Comparison of ENCODE assay signal across 1 cellular context in the genomic region with DNA sequence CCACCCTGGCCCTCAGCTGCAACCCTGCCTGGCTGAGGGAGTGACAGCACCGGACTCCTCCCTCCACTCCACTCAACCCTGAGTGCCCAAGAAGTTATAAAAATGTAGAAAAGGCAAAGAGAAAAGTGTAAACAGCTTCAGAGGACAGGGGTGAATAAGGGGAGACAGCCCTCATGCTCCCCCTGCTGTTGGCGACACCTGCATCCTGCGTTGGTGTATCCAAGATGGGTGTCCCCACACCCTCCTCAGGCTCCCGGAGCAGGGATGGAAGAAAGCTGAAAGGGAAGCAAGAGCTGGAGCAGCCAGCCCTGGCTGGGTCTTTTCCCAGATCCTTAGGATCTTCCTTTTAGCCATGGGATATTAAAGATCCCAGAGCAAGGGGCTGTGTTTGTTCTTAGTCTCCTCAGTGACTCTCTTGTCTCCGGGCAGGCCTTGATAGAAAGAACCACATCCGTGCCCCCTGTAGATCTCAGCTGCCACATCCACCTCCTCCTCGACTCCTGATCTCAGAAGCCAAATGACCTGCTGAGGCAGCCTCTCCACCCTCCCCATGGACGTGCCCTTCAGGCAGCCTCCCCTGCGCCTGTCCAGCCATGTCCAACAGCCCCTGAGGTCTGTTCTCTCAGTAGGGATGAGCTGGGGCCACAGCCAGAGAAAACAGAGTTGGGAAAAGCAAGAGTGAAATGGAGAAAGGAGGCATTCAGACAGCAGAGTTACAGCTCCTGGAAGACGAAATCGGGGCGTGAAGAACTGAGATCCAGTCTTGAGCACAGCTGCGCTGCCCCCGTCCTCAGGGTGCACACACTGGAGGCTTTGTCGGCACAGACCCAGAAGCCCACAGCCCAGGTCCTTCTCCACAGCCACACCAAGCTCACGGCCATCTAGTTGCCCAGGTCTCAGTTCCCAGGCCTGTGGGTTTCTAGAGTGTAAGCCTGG.
TF ChIP-seq lines count a peak whose summit lies in the region.

No MANE protein-coding gene starts in this region.

TF ChIP-seq in K562, 482 proteins besides CTCF, POLR2A, EP300 and RAD21:
- TF ChIP-seq NR2F6 (CRISPR knock-in tag; IDR thresholded peaks at IDR 0.05), result no peak
- no peak for TF ChIP-seq ELF2 (CRISPR knock-in tag; IDR thresholded peaks at IDR 0.05)
- no peak for TF ChIP-seq GTF2B (IDR thresholded peaks at IDR 0.05; ENCODE audit: extremely low read depth, insufficient read length)
- TF ChIP-seq MAX (CRISPR knock-in tag; IDR thresholded peaks at IDR 0.05), result no peak
